8 cellular contexts compared by ENCODE assay signal in genomic region chr17:11997972-11998233, GRCh38.
DNase-seq lines count a peak whose midpoint lies in the region; ATAC-seq and TF ChIP-seq lines count a peak whose summit lies in the region.

No MANE protein-coding gene starts in this region.

- intact Hi-C loops in dendritic cell treated with granulocyte-macrophage colony-stimulating factor and Interleukin-4, amounts not matched to agents 40 ng/mL and 50 ng/mL, for 4 days (cut with micrococcal nuclease), result no loop called here

- no peak for DNase-seq in nephron progenitor cell
- no peak for DNase-seq in activated effector memory CD4-positive, alpha-beta T cell treated with anti-CD3 and anti-CD28 coated beads, Interleukin-2, amount 50 U/mL, for 16 hours
- no peak for DNase-seq in stimulated activated CD4-positive, alpha-beta T cell treated with anti-CD3 and anti-CD28 coated beads, Interleukin-15, amount 100 ng/mL, for 24 hours
- no peak for DNase-seq in midbrain (lab: John Stamatoyannopoulos, UW)

- H3K4me3 Mint-ChIP-seq in dendritic cell treated with granulocyte-macrophage colony-stimulating factor and Interleukin-4, amounts not matched to agents 40 ng/mL and 50 ng/mL, for 4 days, result peak overlapping the region; percentile 90
- peak overlapping the region; percentile 90 for H3K4me3 Mint-ChIP-seq in nephron progenitor cell

- H3K9me3 Mint-ChIP-seq in dendritic cell treated with granulocyte-macrophage colony-stimulating factor and Interleukin-4, amounts not matched to agents 40 ng/mL and 50 ng/mL, for 4 days, result no peaks in the 10 kb centered on the region
- no peaks in the 10 kb centered on the region for H3K9me3 Mint-ChIP-seq in nephron progenitor cell

- H3K27ac ChIP-seq in BLaER1 (peak overlapping the region; percentile 91), KOPT-K1 (ENCODE audit: low read depth, low read length, poor library complexity, severe bottlenecking) (peak overlapping the region; percentile 77)

- no peak for TF ChIP-seq CTCF in nephron progenitor cell (IDR thresholded peaks at IDR 0.05)

- H3K4me3 ChIP-seq in BLaER1, result peak overlapping the region; percentile 90

- no peaks in the 10 kb centered on the region for H3K27me3 Mint-ChIP-seq in dendritic cell treated with granulocyte-macrophage colony-stimulating factor and Interleukin-4, amounts not matched to agents 40 ng/mL and 50 ng/mL, for 4 days
- peaks cover 4% of the 10 kb centered on the region for H3K27me3 Mint-ChIP-seq in nephron progenitor cell (ENCODE audit: low read depth, poor library complexity)

- ATAC-seq in HG03565 (IDR thresholded peaks at IDR 0.05; ENCODE audit: unreplicated experiment), result no peak

- peak overlapping the region; percentile 90 for H3K9ac ChIP-seq in BLaER1

- H3K27me3 ChIP-seq in BLaER1, result no peaks in the 10 kb centered on the region

- peaks cover 14% of the 10 kb centered on the region for H3K4me1 ChIP-seq in BLaER1

- peak overlapping the region; percentile 76 for H3K4me2 ChIP-seq in BLaER1

- peaks cover 17% of the 10 kb centered on the region for H3K4me1 Mint-ChIP-seq in dendritic cell treated with granulocyte-macrophage colony-stimulating factor and Interleukin-4, amounts not matched to agents 40 ng/mL and 50 ng/mL, for 4 days (ENCODE audit: low read depth)
- peaks cover 22% of the 10 kb centered on the region for H3K4me1 Mint-ChIP-seq in nephron progenitor cell

- peaks cover 12% of the 10 kb centered on the region for H3K36me3 Mint-ChIP-seq in dendritic cell treated with granulocyte-macrophage colony-stimulating factor and Interleukin-4, amounts not matched to agents 40 ng/mL and 50 ng/mL, for 4 days (ENCODE audit: low read depth)
- H3K36me3 Mint-ChIP-seq in nephron progenitor cell (ENCODE audit: low read depth), result peaks cover 4% of the 10 kb centered on the region

- H3K9me3 ChIP-seq in BLaER1 (no peaks in the 10 kb centered on the region), KOPT-K1 (ENCODE audit: insufficient read depth, low read length, poor library complexity, severe bottlenecking) (no peaks in the 10 kb centered on the region)

- peak overlapping the region; percentile 90 for H3K27ac Mint-ChIP-seq in dendritic cell treated with granulocyte-macrophage colony-stimulating factor and Interleukin-4, amounts not matched to agents 40 ng/mL and 50 ng/mL, for 4 days
- H3K27ac Mint-ChIP-seq in nephron progenitor cell, result peak overlapping the region; percentile 97

- H3K36me3 ChIP-seq in BLaER1 (peaks cover under 1% of the 10 kb centered on the region; the same call in 1 of the 2 replicates), KOPT-K1 (ENCODE audit: insufficient read depth, low read length) (0 out of 2 replicates have a peak, but pooled peaks cover 2% of the 10 kb centered on the region)

- H4K20me1 ChIP-seq in BLaER1, result no peaks in the 10 kb centered on the region
